ENCODE assay signal across 1 cellular context in genomic region chrX:109840585-109840984, GRCh38.
TF ChIP-seq lines count a peak whose summit lies in the region.

No MANE protein-coding gene starts in this region.

TF ChIP-seq in SK-N-SH, 30 proteins besides CTCF, POLR2A, EP300 and RAD21 (continued from another document):
- TF ChIP-seq IRF3 (IDR thresholded peaks at IDR 0.05; ENCODE audit: low read depth, low read length) (no peak), REST (IDR thresholded peaks at IDR 0.05; ENCODE audit: low read depth, low read length) (no peak), GATA2 (CRISPR knock-in tag; IDR thresholded peaks at IDR 0.05) (no peak)
